17 cellular contexts compared by ENCODE assay signal in genomic region chr22:37508431-37508963, GRCh38. TPM values are rescaled to one million over a fixed set of nuclear protein-coding genes. Genes with fewer than 3 reads are reported as not detected.
DNase-seq lines count a peak whose midpoint lies in the region; ATAC-seq, FAIRE-seq and TF ChIP-seq lines count a peak whose summit lies in the region.
"Had no signal": no experiment of that assay in that cellular context is flagged by ENCODE, and none has a peak within 500 bp of the region (broad histone marks: within the 10 kb centered on the region; RNA-seq: fewer than 3 reads in every experiment).

No MANE protein-coding gene starts in this region.

- intact Hi-C loops in left lung (cut with DNase I), result no loop called here

- H3K27ac ChIP-seq in left lung (peak overlapping the region; percentile 33 to 68), skeletal muscle tissue (ENCODE audit: low read depth, low read length) (peak overlapping the region; percentile 12)
- H3K27ac ChIP-seq: ascending aorta; BLaER1 treated with 17β-estradiol and CSF1 and Interleukin-3, amounts not matched to agents 10 nM and 100 nM had no signal

- H3K9me3 ChIP-seq in left lung, result no peaks in the 10 kb centered on the region
- no peaks in the 10 kb centered on the region for H3K9me3 ChIP-seq in skeletal muscle tissue (ENCODE audit: control insufficient read depth in 3 of 3, low read length in 3 of 3)
- H3K9me3 ChIP-seq: ascending aorta; BLaER1 treated with 17β-estradiol and CSF1 and Interleukin-3, amounts not matched to agents 10 nM and 100 nM had no signal

- TF ChIP-seq CTCF in left lung (IDR thresholded peaks at IDR 0.05), result no peak

- H3K4me1 ChIP-seq in left lung, result peaks cover 14 to 32% of the 10 kb centered on the region in 2 donors
- peaks cover 34 to 62% (median 39%) of the 10 kb centered on the region in 3 donors for H3K4me1 ChIP-seq in skeletal muscle tissue (ENCODE audit: control insufficient read depth in 3 of 3, insufficient read depth in 3 of 3, low read length in 3 of 3)
- H3K4me1 ChIP-seq: ascending aorta had no signal

- H3K36me3 ChIP-seq in left lung, result no peaks in the 10 kb centered on the region
- H3K36me3 ChIP-seq in skeletal muscle tissue (ENCODE audit: control insufficient read depth in 3 of 3, insufficient read depth in 3 of 3, low read length in 3 of 3), result peaks cover 0 to 3% (median 0%) of the 10 kb centered on the region in 3 donors
- H3K36me3 ChIP-seq: ascending aorta; BLaER1 treated with 17β-estradiol and CSF1 and Interleukin-3, amounts not matched to agents 10 nM and 100 nM had no signal

- DNase-seq in dermis blood vessel endothelial cell (peak; percentile 51), left lung (no peak), frontal cortex (ENCODE audit: low spot score in 2 of 2) (no peak), NCI-H446 (lab: John Stamatoyannopoulos, UW) (no peak)
- DNase-seq in stimulated activated CD4-positive, alpha-beta T cell treated with anti-CD3 and anti-CD28 coated beads, Interleukin-1b, Interleukin-23, amount 100 ng/mL, for 48 hours, result no peak
- DNase-seq: activated CD4-positive, alpha-beta T cell treated with anti-CD3 and anti-CD28 coated beads, Interleukin-2, amount 10 ng/mL, durations not matched to agents 24 days and 14 days; NCI-H226; OCI-M1; stimulated activated CD4-positive, alpha-beta T cell treated with anti-CD3 and anti-CD28 coated beads, Interleukin-4, amount 100 ng/mL, for 24 hours; stimulated activated naive CD4-positive, alpha-beta T cell had no signal

- no peak overlapping the region for H3K4me3 ChIP-seq in left lung
- no peak overlapping the region for H3K4me3 ChIP-seq in skeletal muscle tissue (ENCODE audit: low read length in 3 of 3)
- H3K4me3 ChIP-seq: ascending aorta; BLaER1 treated with 17β-estradiol and CSF1 and Interleukin-3, amounts not matched to agents 10 nM and 100 nM; GM12878 had no signal

- FAIRE-seq in frontal cortex (lab: Jason Lieb, UNC), result no peak
- FAIRE-seq: GM12878 had no signal

- peak; percentile 43 for ATAC-seq in left lung
- ATAC-seq in GM21360 (IDR thresholded peaks at IDR 0.05; ENCODE audit: unreplicated experiment), result no peak
- ATAC-seq: GM12878 had no signal

- H3K27me3 ChIP-seq in left lung (no peaks in the 10 kb centered on the region), skeletal muscle tissue (ENCODE audit: control insufficient read depth in 3 of 3, insufficient read depth in 3 of 3, low read length in 3 of 3) (peaks cover under 1 to 9% (median 7%) of the 10 kb centered on the region in 3 donors)
- H3K27me3 ChIP-seq: ascending aorta had no signal

- H3K9ac ChIP-seq in skeletal muscle tissue (ENCODE audit: low read depth in 1 of 3, low read length in 3 of 3), result peak overlapping the region in 1 of 3 donors; percentile 33

TF ChIP-seq in PFSK-1, 5 proteins besides CTCF, POLR2A, EP300 and RAD21:
- TF ChIP-seq REST (IDR thresholded peaks at IDR 0.05; ENCODE audit: insufficient read depth in 1 of 2, low read depth in 2 of 2, low read length in 2 of 2) (no peak), FOXP2 (optimal IDR thresholded peaks at IDR 0.05; ENCODE audit: borderline replicate concordance, extremely low read depth, extremely low read length, insufficient read depth) (peak; percentile 16)
TF ChIP-seq in PFSK-1: peak in this region for 1.

RNA-seq across cellular contexts. Expression of gene CARD10, which starts 10.7 kb away (rescaled TPM):
- polyA plus RNA-seq in PFSK-1 (2012; ENCODE audit: insufficient read length, low read depth), result 68.1 TPM
- 55.8 and 61.6 TPM in 2 replicates for total RNA-seq in dermis blood vessel endothelial cell
- 10 to 100 TPM; 10.3 to 13.6 TPM for total RNA-seq in left lung
- 5.7 TPM for total RNA-seq in skeletal muscle tissue
- total RNA-seq in frontal cortex, result 4.1 TPM
- total RNA-seq: activated CD4-positive, alpha-beta T cell treated with anti-CD3 and anti-CD28 coated beads, Interleukin-2, amount 10 ng/mL, durations not matched to agents 24 days and 14 days; activated T-helper 1 cell treated with anti-CD3 and anti-CD28 coated beads, Interleukin-12 subunit alpha, Interleukin-12 subunit beta, Interleukin-2, Interleukin-4 antibody, amounts not matched to agents 30 ng/mL and 10 ng/mL and 1 ng/mL, durations not matched to agents 14 hours and 24 hours and 36 hours had no signal

RNA-seq across cellular contexts. Expression of gene MFNG, which starts 22.3 kb away (rescaled TPM):
- 6.1 TPM for polyA plus RNA-seq in PFSK-1 (2012; ENCODE audit: insufficient read length, low read depth)
- total RNA-seq in dermis blood vessel endothelial cell (163 and 228 TPM in 2 replicates), left lung (10 to 100 TPM; 24.4 to 46.4 TPM), skeletal muscle tissue (3.7 TPM), frontal cortex (1.6 TPM)

RNA-seq across cellular contexts. Expression of gene CDC42EP1, which starts 51.8 kb away (rescaled TPM):
- 103 TPM for polyA plus RNA-seq in PFSK-1 (2012; ENCODE audit: insufficient read length, low read depth)
- 22.6 and 25.8 TPM in 2 replicates for total RNA-seq in dermis blood vessel endothelial cell
- total RNA-seq in left lung, result 10 to 100 TPM; 74.0 to 84.3 TPM
- total RNA-seq in skeletal muscle tissue, result 6.3 TPM
- 1.6 TPM for total RNA-seq in frontal cortex
